6 cellular contexts compared by ENCODE assay signal in genomic region chr1:1058088-1058905, GRCh38. TPM values are rescaled to one million over a fixed set of nuclear protein-coding genes. Genes with fewer than 3 reads are reported as not detected.
DNase-seq lines count a peak whose midpoint lies in the region; ATAC-seq and TF ChIP-seq lines count a peak whose summit lies in the region.

No MANE protein-coding gene starts in this region.

- no peaks in the 10 kb centered on the region for H3K36me3 Mint-ChIP-seq in activated B cell treated with CpG ODN at 0.5 μM for 24 hours (ENCODE audit: low read depth)
- H3K36me3 Mint-ChIP-seq in naive thymus-derived CD8-positive, alpha-beta T cell, result no peaks in the 10 kb centered on the region

- intact Hi-C loops in activated B cell treated with CpG ODN at 0.5 μM for 24 hours (cut with micrococcal nuclease), result no loop called here

- H3K4me1 ChIP-seq in HAP-1, result peaks cover 10% of the 10 kb centered on the region

- no peaks in the 10 kb centered on the region for H3K27me3 ChIP-seq in HAP-1 (ENCODE audit: low read depth)

- peaks cover 18% of the 10 kb centered on the region for H3K27me3 Mint-ChIP-seq in activated B cell treated with CpG ODN at 0.5 μM for 24 hours
- H3K27me3 Mint-ChIP-seq in naive thymus-derived CD8-positive, alpha-beta T cell, result peaks cover 0 to 31% (median 9%) of the 10 kb centered on the region in 5 donors

- TF ChIP-seq CTCF in activated B cell treated with CpG ODN at 0.5 μM for 24 hours (IDR thresholded peaks at IDR 0.05), result no peak

- DNase-seq in HAP-1 (ENCODE audit: low spot score in 2 of 2), result no peak
- DNase-seq in activated B cell treated with CpG ODN at 0.5 μM for 24 hours, result no peak
- DNase-seq in naive thymus-derived CD8-positive, alpha-beta T cell, result no peak
- DNase-seq in NOMO-1 treated with dmso at 0.1 percent for 144 hours (lab: John Stamatoyannopoulos, UW; ENCODE audit: unreplicated experiment), result no peak
- DNase-seq in activated CD4-positive, CD25-positive, alpha-beta regulatory T cell (lab: John Stamatoyannopoulos, UW), result no peak

- peak overlapping the region; percentile 80 for H3K4me3 Mint-ChIP-seq in activated B cell treated with CpG ODN at 0.5 μM for 24 hours
- peak overlapping the region; percentile 70 to 85 (median 78) for H3K4me3 Mint-ChIP-seq in naive thymus-derived CD8-positive, alpha-beta T cell

- H3K9me3 ChIP-seq in HAP-1, result no peaks in the 10 kb centered on the region

- peaks cover 16% of the 10 kb centered on the region for H3K36me3 ChIP-seq in HAP-1 (replicated peaks)

- H3K4me3 ChIP-seq in HAP-1, result peak overlapping the region; percentile 47

- POLR2A ChIA-PET in activated B cell treated with CpG ODN at 0.5 μM for 24 hours (lab: Charles Lee), result interaction anchor here (0.6 to 9.0 kb wide), 9 partner anchors 7 to 135 kb away, joined by 3 to 159 read pairs (median 5); partner anchors contain the start of genes AGRN, C1orf159 and ISG15
- POLR2A ChIA-PET in naive thymus-derived CD8-positive, alpha-beta T cell (lab: Charles Lee), result interaction anchor here (1.3 to 2.3 kb wide), 4 partner anchors 11 to 44 kb away, joined by 3 to 12 read pairs (median 8); partner anchors contain the start of gene ISG15

- no peaks in the 10 kb centered on the region for H3K9me3 Mint-ChIP-seq in activated B cell treated with CpG ODN at 0.5 μM for 24 hours
- no peaks in the 10 kb centered on the region for H3K9me3 Mint-ChIP-seq in naive thymus-derived CD8-positive, alpha-beta T cell

- no peak overlapping the region for H3K27ac Mint-ChIP-seq in activated B cell treated with CpG ODN at 0.5 μM for 24 hours
- no peak overlapping the region for H3K27ac Mint-ChIP-seq in naive thymus-derived CD8-positive, alpha-beta T cell

- H3K4me1 Mint-ChIP-seq in activated B cell treated with CpG ODN at 0.5 μM for 24 hours, result peaks cover 32% of the 10 kb centered on the region
- peaks cover 7 to 26% (median 19%) of the 10 kb centered on the region in 4 donors for H3K4me1 Mint-ChIP-seq in naive thymus-derived CD8-positive, alpha-beta T cell

- ATAC-seq in activated B cell treated with CpG ODN at 0.5 μM for 24 hours (ENCODE audit: low read depth) (no peak), GM18870 (IDR thresholded peaks at IDR 0.05; ENCODE audit: unreplicated experiment) (no peak)
- ATAC-seq in naive thymus-derived CD8-positive, alpha-beta T cell, result no peak

- CTCF ChIA-PET in activated B cell treated with CpG ODN at 0.5 μM for 24 hours (lab: Charles Lee), result no interaction called here

- in situ Hi-C loops in HAP-1 (cut with MboI; ENCODE audit: low sequenced_read_pairs), result no loop called here

RNA-seq across cellular contexts. Expression of gene RNF223, which starts 15.8 kb away (rescaled TPM):
- not detected in 2 replicates for total RNA-seq in activated B cell treated with CpG ODN at 0.5 μM for 24 hours
- total RNA-seq in naive thymus-derived CD8-positive, alpha-beta T cell, result not detected
- polyA plus RNA-seq in naive thymus-derived CD8-positive, alpha-beta T cell, result not detected

RNA-seq across cellular contexts. Expression of gene AGRN, which starts 38.4 kb away (rescaled TPM):
- 25.8 and 27.1 TPM in 2 replicates for total RNA-seq in activated B cell treated with CpG ODN at 0.5 μM for 24 hours
- total RNA-seq in naive thymus-derived CD8-positive, alpha-beta T cell, result 1 to 10 TPM; 6.2 to 6.4 TPM
- polyA plus RNA-seq in naive thymus-derived CD8-positive, alpha-beta T cell, result under 1 TPM; 0.15 to 0.71 (median 0.47) TPM

RNA-seq across cellular contexts. Expression of gene ISG15, which starts 45.0 kb away (rescaled TPM):
- total RNA-seq in activated B cell treated with CpG ODN at 0.5 μM for 24 hours, result 25.8 and 28.9 TPM in 2 replicates
- 10 to 100 TPM; 30.3 to 30.7 TPM for total RNA-seq in naive thymus-derived CD8-positive, alpha-beta T cell
- 100 to 1,000 TPM; 133 to 220 (median 217) TPM for polyA plus RNA-seq in naive thymus-derived CD8-positive, alpha-beta T cell

RNA-seq across cellular contexts. Expression of gene C1orf159, which starts 57.6 kb away (rescaled TPM):
- total RNA-seq in activated B cell treated with CpG ODN at 0.5 μM for 24 hours, result 20.8 and 26.5 TPM in 2 replicates
- 10 to 100 TPM; 24.9 to 26.5 TPM for total RNA-seq in naive thymus-derived CD8-positive, alpha-beta T cell
- polyA plus RNA-seq in naive thymus-derived CD8-positive, alpha-beta T cell, result 10 to 100 TPM in 1 of 3 donors, 1 to 10 TPM in 2; 3.2 to 10.7 (median 6.2) TPM

RNA-seq across cellular contexts. Expression of gene HES4, which starts 58.4 kb away (rescaled TPM):
- 0.67 and 1.2 TPM in 2 replicates for total RNA-seq in activated B cell treated with CpG ODN at 0.5 μM for 24 hours
- not detected for total RNA-seq in naive thymus-derived CD8-positive, alpha-beta T cell
- polyA plus RNA-seq in naive thymus-derived CD8-positive, alpha-beta T cell, result under 1 TPM in 1 of 3 donors, not detected in 2; 0.85 TPM
